Comparison of ENCODE assay signal across 8 cellular contexts in the genomic region with DNA sequence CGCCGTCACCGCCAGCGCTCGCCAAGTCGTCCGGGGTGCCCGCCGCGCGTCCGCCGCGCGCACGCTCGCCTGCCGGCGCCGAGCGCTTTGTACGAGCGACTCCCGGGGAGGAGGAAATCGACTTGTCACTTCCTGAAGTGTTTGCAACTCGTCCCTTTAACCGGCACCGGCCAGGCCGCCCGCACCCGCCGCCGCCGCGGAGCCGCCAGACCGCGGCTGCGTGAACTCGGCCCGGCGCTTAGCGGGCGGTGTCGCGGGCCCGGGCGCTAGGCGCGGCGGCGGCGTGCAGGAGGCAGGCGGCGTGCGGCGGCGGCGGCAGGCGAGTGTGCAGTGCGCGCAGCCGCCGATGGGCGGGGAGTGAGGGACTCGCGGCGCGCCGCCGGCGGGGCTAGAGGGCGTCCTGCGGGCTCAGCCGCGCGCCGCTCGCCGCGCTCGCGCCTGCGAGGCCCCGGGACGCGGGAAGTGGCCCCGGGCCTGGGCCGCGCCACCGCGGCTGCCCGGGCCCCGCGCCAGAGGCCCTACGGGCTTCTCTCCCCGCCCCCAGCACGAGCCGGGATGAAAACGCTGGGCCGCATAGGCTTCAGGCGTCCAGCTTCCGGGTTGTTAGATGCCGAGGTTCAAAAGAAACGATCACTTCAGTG. TPM values are rescaled to one million over a fixed set of nuclear protein-coding genes. Genes with fewer than 3 reads are reported as not detected.
DNase-seq lines count a peak whose midpoint lies in the region; ATAC-seq, FAIRE-seq and TF ChIP-seq lines count a peak whose summit lies in the region.

A gene with protein sequence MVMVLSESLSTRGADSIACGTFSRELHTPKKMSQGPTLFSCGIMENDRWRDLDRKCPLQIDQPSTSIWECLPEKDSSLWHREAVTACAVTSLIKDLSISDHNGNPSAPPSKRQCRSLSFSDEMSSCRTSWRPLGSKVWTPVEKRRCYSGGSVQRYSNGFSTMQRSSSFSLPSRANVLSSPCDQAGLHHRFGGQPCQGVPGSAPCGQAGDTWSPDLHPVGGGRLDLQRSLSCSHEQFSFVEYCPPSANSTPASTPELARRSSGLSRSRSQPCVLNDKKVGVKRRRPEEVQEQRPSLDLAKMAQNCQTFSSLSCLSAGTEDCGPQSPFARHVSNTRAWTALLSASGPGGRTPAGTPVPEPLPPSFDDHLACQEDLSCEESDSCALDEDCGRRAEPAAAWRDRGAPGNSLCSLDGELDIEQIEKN (minus strand): TSS at position 332 of the 641 bp plus-strand sequence. CDS start 37,665 bp downstream, outside the sequence.

- FAIRE-seq in A549 (lab: Jason Lieb, UNC) (no peak), GM18507 (lab: Jason Lieb, UNC) (peak; percentile 54), HepG2 (lab: Jason Lieb, UNC) (no peak)

- H2AFZ ChIP-seq in HepG2 (ENCODE audit: low read length): peak within 1 kb of the TSS; percentile 57

- peaks cover 2 to 5% of the 10 kb centered on the region in 2 experiments; a peak in 3 of 5 replicates for H3K36me3 ChIP-seq in HepG2 (replicated peaks in 1 of 2; ENCODE audit: control insufficient read depth in 1 of 2, insufficient read depth in 2 of 2, low read length in 2 of 2)

- ATAC-seq in A549 (peak; percentile 69 to 79), HG02973 (IDR thresholded peaks at IDR 0.05; ENCODE audit: unreplicated experiment) (peak; percentile 70), HepG2 (peak; percentile 49)

- TF ChIP-seq CTCF in A549 (IDR thresholded peaks at IDR 0.05) (peak; percentile 16; the same call in 2 of the 3 replicates), HepG2 (CRISPR knock-in tag; IDR thresholded peaks at IDR 0.05) (no peak)

- TF ChIP-seq POLR2A in A549 (IDR thresholded peaks at IDR 0.05; ENCODE audit: low read length) (no peak; the same call in 1 of the 2 replicates), HepG2 (IDR thresholded peaks at IDR 0.05; ENCODE audit: insufficient read depth in 1 of 2, low read depth in 2 of 2, low read length in 2 of 2) (peak in 1 of 2 experiments; percentile 16; a peak in 1 of 4 replicates)

- no peaks in the 10 kb centered on the region for H3K9me3 ChIP-seq in A549
- no peaks in the 10 kb centered on the region for H3K9me3 ChIP-seq in HepG2 (ENCODE audit: low read length)

- TF ChIP-seq RAD21 in A549 (conservative IDR thresholded peaks at IDR 0.05 in 1 of 2, IDR thresholded peaks at IDR 0.05 in 1 of 2) (no peak), HepG2 (CRISPR knock-in tag; IDR thresholded peaks at IDR 0.05) (no peak)

- BruUV-seq in HepG2 (replicated peaks; lab: Mats Ljungman, UMichigan): no TSS peak

- peaks cover 26% of the 10 kb centered on the region for H3K79me2 ChIP-seq in HepG2 (ENCODE audit: insufficient read depth, low read length)

- intact Hi-C loops in HepG2 (cut with micrococcal nuclease; ENCODE audit: unreplicated experiment): loop anchor here (2.0 to 5.0 kb wide), 3 partner anchors 48 to 213 kb away; a partner anchor contains a TSS

- DNase-seq in A549 (ENCODE audit: low read depth in 1 of 2, low spot score in 1 of 2): peak; percentile 78 to 82
- DNase-seq in GM18507 (ENCODE audit: extremely low spot score, insufficient read length, low read depth): peak; percentile 72
- peak; percentile 55 for DNase-seq in NCI-H226
- peak; percentile 79 for DNase-seq in activated CD4-positive, alpha-beta T cell treated with anti-CD3 and anti-CD28 coated beads, Interleukin-2, amount 50 U/mL, for 1 hour
- DNase-seq in dermis blood vessel endothelial cell: peak; percentile 86
- DNase-seq in HepG2 (ENCODE audit: low spot score): no peak
- peak; percentile 64 to 76 for DNase-seq in stimulated activated CD4-positive, alpha-beta T cell treated with anti-CD3 and anti-CD28 coated beads, Interleukin-2, amount 100 ng/mL, for 48 hours

- TF ChIP-seq EP300 in A549 (IDR thresholded peaks at IDR 0.05) (no peak), HepG2 (IDR thresholded peaks at IDR 0.05; ENCODE audit: low read depth in 2 of 2, low read length in 2 of 2) (no peak), HepG2 (CRISPR knock-in tag; IDR thresholded peaks at IDR 0.05; ENCODE audit: borderline replicate concordance) (no peak)

- peak within 1 kb of the TSS; percentile 87 for H3K4me2 ChIP-seq in A549
- peak within 1 kb of the TSS; percentile 82 for H3K4me2 ChIP-seq in HepG2 (ENCODE audit: low read depth, low read length)

- H3K4me3 ChIP-seq in A549 (peak within 1 kb of the TSS; percentile 84), HepG2 (replicated peaks in 1 of 3; ENCODE audit: insufficient read depth in 1 of 3, low read depth in 2 of 3, low read length in 3 of 3) (peak within 1 kb of the TSS; percentile 80 to 87 (median 81))

- peak within 1 kb of the TSS; percentile 70 for H3K9ac ChIP-seq in HepG2 (ENCODE audit: insufficient read depth, low read depth, low read length)

- peaks cover 31% of the 10 kb centered on the region for H3K4me1 ChIP-seq in A549
- peaks cover 49% of the 10 kb centered on the region for H3K4me1 ChIP-seq in HepG2 (ENCODE audit: insufficient read depth, low read length)

- WGBS in A549 (ENCODE audit: missing lambda C conversion rate): 1% methylated on average over 49 of the region's 105 CpGs
- no CpG with 5 or more reads among the region's 105 CpGs for WGBS in HepG2 (ENCODE audit: low lambda C conversion rate)

- H3K27ac ChIP-seq in A549 (peak within 1 kb of the TSS; percentile 87 to 95), HepG2 (ENCODE audit: extremely low read length, insufficient read depth, low read length) (peak within 1 kb of the TSS; percentile 88)

- no peaks in the 10 kb centered on the region; a peak in 1 of 5 replicates for H3K27me3 ChIP-seq in HepG2 (ENCODE audit: control insufficient read depth in 1 of 2, insufficient read depth in 2 of 2, low read length in 2 of 2)

- no peaks in the 10 kb centered on the region for H4K20me1 ChIP-seq in HepG2 (ENCODE audit: insufficient read depth, low read length)

- in situ Hi-C loops in HepG2 (cut with HindIII; ENCODE audit: extremely low pct_ligation_motif_present, low pct_unique_long_range_greater_than_20kb): loop anchor here (5.0 kb wide), 1 partner anchor 207 kb away; no protein-coding TSS in a partner anchor

- CTCF ChIA-PET in A549 (lab: Yijun Ruan, JAX): interaction anchor here (1.0 to 5.3 kb wide), 5 partner anchors 11 to 214 kb away, joined by 3 to 40 read pairs (median 5); no protein-coding TSS in a partner anchor
- CTCF ChIA-PET in HepG2 (lab: Yijun Ruan, JAX; ENCODE audit: low intra/inter-chr PET ratio, low total read pairs): interaction anchor here (2.3 kb wide), 1 partner anchor 204 kb away, joined by 11 read pairs; no protein-coding TSS in a partner anchor

- POLR2A ChIA-PET in A549 (lab: Yijun Ruan, JAX) (interaction anchor here (0.6 kb wide), 1 partner anchor 206 kb away, joined by 3 read pairs; no protein-coding TSS in a partner anchor), HepG2 (lab: Yijun Ruan, JAX) (no interaction called here)

TF ChIP-seq in HepG2, 621 proteins besides CTCF, POLR2A, EP300 and RAD21 (continues in another document):
- TF ChIP-seq NR2F6 (IDR thresholded peaks at IDR 0.05) (no peak), NR2F6 (CRISPR knock-in tag; IDR thresholded peaks at IDR 0.05) (no peak), SNAI1 (CRISPR knock-in tag; IDR thresholded peaks at IDR 0.05; ENCODE audit: borderline replicate concordance) (no peak), TEAD3 (CRISPR knock-in tag; optimal IDR thresholded peaks at IDR 0.05; ENCODE audit: borderline replicate concordance) (no peak), SATB2 (CRISPR knock-in tag; IDR thresholded peaks at IDR 0.05) (no peak), ZNF839 (CRISPR knock-in tag; IDR thresholded peaks at IDR 0.05; ENCODE audit: borderline replicate concordance) (no peak), NCOA5 (CRISPR knock-in tag; IDR thresholded peaks at IDR 0.05) (no peak), SP5 (CRISPR knock-in tag; IDR thresholded peaks at IDR 0.05; ENCODE audit: borderline replicate concordance, low read depth) (peak; percentile 51; the same call in 1 of the 2 replicates)
- TF ChIP-seq, protein P1, sequence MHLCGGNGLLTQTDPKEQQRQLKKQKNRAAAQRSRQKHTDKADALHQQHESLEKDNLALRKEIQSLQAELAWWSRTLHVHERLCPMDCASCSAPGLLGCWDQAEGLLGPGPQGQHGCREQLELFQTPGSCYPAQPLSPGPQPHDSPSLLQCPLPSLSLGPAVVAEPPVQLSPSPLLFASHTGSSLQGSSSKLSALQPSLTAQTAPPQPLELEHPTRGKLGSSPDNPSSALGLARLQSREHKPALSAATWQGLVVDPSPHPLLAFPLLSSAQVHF (CRISPR knock-in tag; IDR thresholded peaks at IDR 0.05): no peak

RNA-seq across cellular contexts. Expression of the gene that starts here (rescaled TPM):
- 5.1 and 6.3 TPM in 2 replicates for polyA plus RNA-seq in A549 (2011; rRNA removed)
- 4.5 and 6.9 TPM in 2 replicates for polyA plus RNA-seq in A549 (2012; cell fraction: cytosol; rRNA removed)
- 13.3 and 14.8 TPM in 2 replicates for polyA plus RNA-seq in A549 (2012; cell fraction: nucleus; rRNA removed)
- 8.2 to 8.5 TPM (median 8.2 TPM) in 3 replicates for polyA plus RNA-seq in A549 (2017; fragmentation: RNase III; extraction: RNeasy Plus Mini Kit Qiagen cat#74134 plus additional on column Dnase treatment)
- polyA minus RNA-seq in A549 (2011; rRNA and poly(A)+ RNA removed): 18.5 and 21.4 TPM in 2 replicates
- total RNA-seq in dermis blood vessel endothelial cell: 30.5 and 36.5 TPM in 2 replicates
- 17.6 and 19.3 TPM in 2 replicates for total RNA-seq in HepG2 (2016; rRNA removed; fragmentation: Illumina TruSeq; extraction: Trizol)
- total RNA-seq in HepG2 (2016; cell fraction: cytosol; rRNA removed; fragmentation: Illumina TruSeq; extraction: Trizol; ENCODE audit: low read depth): 37.4 and 40.4 TPM in 2 replicates
- total RNA-seq in HepG2 (2016; cell fraction: insoluble cytoplasmic fraction; rRNA removed; fragmentation: Illumina TruSeq; extraction: Trizol): 15.2 and 19.1 TPM in 2 replicates
- 19.0 and 21.2 TPM in 2 replicates for total RNA-seq in HepG2 (2016; cell fraction: membrane; rRNA removed; fragmentation: Illumina TruSeq; extraction: Trizol)
- total RNA-seq in HepG2 (2016; cell fraction: nucleus; rRNA removed; fragmentation: Illumina TruSeq; extraction: Trizol): 13.6 and 18.0 TPM in 2 replicates
- 5.8 and 6.4 TPM in 2 replicates for polyA plus RNA-seq in HepG2 (2011; rRNA removed)
- 4.7 and 7.2 TPM in 2 replicates for polyA plus RNA-seq in HepG2 (2011; cell fraction: cytosol; rRNA removed)
- 7.7 and 11.9 TPM in 2 replicates for polyA plus RNA-seq in HepG2 (2011; cell fraction: nucleus; rRNA removed)
- 3.5 and 5.6 TPM in 2 replicates for polyA plus RNA-seq in HepG2 (2012)
- polyA plus RNA-seq in HepG2 (2016; cell fraction: cytosol; fragmentation: Illumina TruSeq; extraction: Trizol; ENCODE audit: low read depth): 0.71 and 0.72 TPM in 2 replicates
- polyA plus RNA-seq in HepG2 (2016; cell fraction: insoluble cytoplasmic fraction; fragmentation: Illumina TruSeq; extraction: Trizol; ENCODE audit: low read depth): 10.3 and 11.4 TPM in 2 replicates
- 3.6 and 4.1 TPM in 2 replicates for polyA plus RNA-seq in HepG2 (2016; cell fraction: membrane; fragmentation: Illumina TruSeq; extraction: Trizol; ENCODE audit: low read depth)
- polyA plus RNA-seq in HepG2 (2016; cell fraction: nucleus; fragmentation: Illumina TruSeq; extraction: Trizol; ENCODE audit: insufficient read depth, low read depth): 13.5 and 14.8 TPM in 2 replicates
- 28.7 and 33.7 TPM in 2 replicates for polyA minus RNA-seq in HepG2 (2011; rRNA and poly(A)+ RNA removed; ENCODE audit: low replicate concordance)
- polyA minus RNA-seq in HepG2 (2011; cell fraction: cytosol; rRNA and poly(A)+ RNA removed): 7.5 and 12.7 TPM in 2 replicates
- polyA minus RNA-seq in HepG2 (2011; cell fraction: nucleus; rRNA and poly(A)+ RNA removed): 9.5 and 10.1 TPM in 2 replicates
